ENCODE assay signal across 24 cellular contexts in genomic region chr4:81408341-81408740, GRCh38.
DNase-seq lines count a peak whose midpoint lies in the region; ATAC-seq, FAIRE-seq and TF ChIP-seq lines count a peak whose summit lies in the region.
"Had no signal": no experiment of that assay in that cellular context is flagged by ENCODE, and none has a peak within 500 bp of the region (broad histone marks: within the 10 kb centered on the region; RNA-seq: fewer than 3 reads in every experiment).

No MANE protein-coding gene starts in this region.

- H3K27me3 ChIP-seq in K562 (ENCODE audit: control insufficient read depth in 2 of 2, insufficient read depth in 2 of 2, low read length in 2 of 2), result peaks cover 0 to 5% of the 10 kb centered on the region in 2 experiments; a peak in 2 of 5 replicates
- H3K27me3 ChIP-seq: BE2C; BLaER1 treated with 17β-estradiol and CSF1 and Interleukin-3, amounts not matched to agents 10 nM and 100 nM had no signal

- H3K36me3 ChIP-seq in K562 (ENCODE audit: control insufficient read depth, insufficient read depth, low read length), result no peaks in the 10 kb centered on the region
- H3K36me3 ChIP-seq: BE2C; BLaER1 treated with 17β-estradiol and CSF1 and Interleukin-3, amounts not matched to agents 10 nM and 100 nM had no signal

- no TSS peak for BruUV-seq in K562 (replicated peaks; lab: Mats Ljungman, UMichigan)

- peak overlapping the region; percentile 9 for H3K27ac Mint-ChIP-seq in activated naive CD4-positive, alpha-beta T cell treated with anti-CD3 and anti-CD28 coated beads, Interleukin-2, amount 50 U/mL, for 24 hours
- no peak overlapping the region for H3K27ac Mint-ChIP-seq in activated naive CD4-positive, alpha-beta T cell treated with anti-CD3 and anti-CD28 coated beads, Interleukin-2, amount 50 U/mL, for 72 hours
- H3K27ac Mint-ChIP-seq in nephron, result peak overlapping the region in 2 of 3 experiments; percentile 10 to 23
- H3K27ac Mint-ChIP-seq: CD4-positive, alpha-beta T cell; GM23338 had no signal

- no peak overlapping the region for H3K4me3 Mint-ChIP-seq in activated naive CD4-positive, alpha-beta T cell treated with anti-CD3 and anti-CD28 coated beads, Interleukin-2, amount 50 U/mL, for 24 hours
- no peak overlapping the region for H3K4me3 Mint-ChIP-seq in nephron
- H3K4me3 Mint-ChIP-seq: CD14-positive monocyte; CD4-positive, alpha-beta T cell; CD8-positive, alpha-beta memory T cell; GM23338; H9 had no signal

- no peak for DNase-seq in activated naive CD4-positive, alpha-beta T cell treated with anti-CD3 and anti-CD28 coated beads, Interleukin-2, amount 50 U/mL, for 72 hours (ENCODE audit: low spot score in 2 of 2)
- DNase-seq in K562 (ENCODE audit: extremely low read depth in 1 of 4, low spot score in 3 of 4) (peak; percentile 15 to 56 (median 34)), cerebellar cortex (ENCODE audit: low spot score) (no peak), hippocampal formation (lab: John Stamatoyannopoulos, UW) (no peak)
- DNase-seq: 8988T; ACHN; AML-193; BE2C; CD4-positive, alpha-beta T cell; CD8-positive, alpha-beta memory T cell; DMS 273 treated with DMSO at 0.1 percent for 48 hours; DMS79; EL; GDM1; H9 had no signal

- no peak overlapping the region for H3K4me3 ChIP-seq in K562
- H3K4me3 ChIP-seq: A549; BLaER1 treated with 17β-estradiol and CSF1 and Interleukin-3, amounts not matched to agents 10 nM and 100 nM; GM12878; GM23338 had no signal

- no peak for TF ChIP-seq RAD21 in K562 (CRISPR knock-in tag; conservative IDR thresholded peaks at IDR 0.05 in 1 of 2, IDR thresholded peaks at IDR 0.05 in 1 of 2)

- no peak for ATAC-seq in activated naive CD4-positive, alpha-beta T cell treated with anti-CD3 and anti-CD28 coated beads, Interleukin-2, amount 50 U/mL, for 72 hours
- ATAC-seq in K562, result peak; percentile 67
- ATAC-seq: A549, GM12878, GM23338, HCT116 had no signal

- H3K4me2 ChIP-seq in K562 (ENCODE audit: insufficient read depth, low read length), result 0 out of 2 replicates have a peak overlapping the region, but pooled peaks have one; percentile 7
- H3K4me2 ChIP-seq: A549; BLaER1 treated with 17β-estradiol and CSF1 and Interleukin-3, amounts not matched to agents 10 nM and 100 nM; GM23338 had no signal

- peaks cover 0 to 20% of the 10 kb centered on the region in 2 experiments; a peak in 3 of 5 replicates for H3K4me1 ChIP-seq in K562 (replicated peaks in 1 of 2; ENCODE audit: control insufficient read depth in 2 of 2, insufficient read depth in 2 of 2, low read length in 2 of 2)
- H3K4me1 ChIP-seq: A549; BE2C; BLaER1 treated with 17β-estradiol and CSF1 and Interleukin-3, amounts not matched to agents 10 nM and 100 nM had no signal

- in situ Hi-C loops in K562 (cut with MboI), result loop anchor here (5.0 to 10.0 kb wide), 2 partner anchors 506 to 794 kb away; no protein-coding TSS in a partner anchor

- H3K9me1 ChIP-seq in K562 (ENCODE audit: control insufficient read depth, insufficient read depth, low read length), result no peaks in the 10 kb centered on the region

- H3K36me3 Mint-ChIP-seq in activated naive CD4-positive, alpha-beta T cell treated with anti-CD3 and anti-CD28 coated beads, Interleukin-2, amount 50 U/mL, for 24 hours, result peaks cover 1% of the 10 kb centered on the region
- no peaks in the 10 kb centered on the region for H3K36me3 Mint-ChIP-seq in activated naive CD4-positive, alpha-beta T cell treated with anti-CD3 and anti-CD28 coated beads, Interleukin-2, amount 50 U/mL, for 72 hours
- peaks cover 5% of the 10 kb centered on the region for H3K36me3 Mint-ChIP-seq in nephron (ENCODE audit: low read depth)
- H3K36me3 Mint-ChIP-seq: CD14-positive monocyte; CD8-positive, alpha-beta memory T cell had no signal

- intact Hi-C loops in K562 (cut with micrococcal nuclease), result no loop called here

- TF ChIP-seq CTCF in K562 (IDR thresholded peaks at IDR 0.05 in 2 of 3, conservative IDR thresholded peaks at IDR 0.05 in 1 of 3; ENCODE audit: insufficient read depth in 2 of 3, low read depth in 1 of 3, low read length in 3 of 3) (no peak), nephron (IDR thresholded peaks at IDR 0.05; ENCODE audit: unreplicated experiment in 3 of 3) (no peak)

- FAIRE-seq in K562 (lab: Jason Lieb, UNC), result no peak
- FAIRE-seq: A549, GM12878, GM19239 had no signal

- no peaks in the 10 kb centered on the region for H3K79me2 ChIP-seq in K562 (ENCODE audit: control insufficient read depth, insufficient read depth, low read length)

- no peak for TF ChIP-seq EP300 in K562 (IDR thresholded peaks at IDR 0.05; ENCODE audit: low read length)

- H3K9me3 ChIP-seq in K562 (replicated peaks; ENCODE audit: control insufficient read depth, insufficient read depth, low read depth, low read length), result no peaks in the 10 kb centered on the region
- H3K9me3 ChIP-seq: A549; BE2C; BLaER1 treated with 17β-estradiol and CSF1 and Interleukin-3, amounts not matched to agents 10 nM and 100 nM had no signal

- H3K9ac ChIP-seq in K562 (ENCODE audit: insufficient read depth in 1 of 2, low read depth in 2 of 2, low read length in 2 of 2), result no peak overlapping the region
- H3K9ac ChIP-seq: BLaER1 treated with 17β-estradiol and CSF1 and Interleukin-3, amounts not matched to agents 10 nM and 100 nM had no signal

- H4K20me1 ChIP-seq in K562 (replicated peaks; ENCODE audit: control insufficient read depth, insufficient read depth, low read length), result no peaks in the 10 kb centered on the region
- H4K20me1 ChIP-seq: BLaER1 treated with 17β-estradiol and CSF1 and Interleukin-3, amounts not matched to agents 10 nM and 100 nM had no signal

- no peak for TF ChIP-seq POLR2A in K562 (conservative IDR thresholded peaks at IDR 0.05)

- H3K4me1 Mint-ChIP-seq in activated naive CD4-positive, alpha-beta T cell treated with anti-CD3 and anti-CD28 coated beads, Interleukin-2, amount 50 U/mL, for 24 hours, result peaks cover 4% of the 10 kb centered on the region
- H3K4me1 Mint-ChIP-seq in nephron, result peaks cover 15% of the 10 kb centered on the region
- H3K4me1 Mint-ChIP-seq: GM23338 had no signal

- no peak overlapping the region for H3K27ac ChIP-seq in K562 (ENCODE audit: extremely low read depth, low read depth, low read length)
- H3K27ac ChIP-seq: A549; BLaER1 treated with 17β-estradiol and CSF1 and Interleukin-3, amounts not matched to agents 10 nM and 100 nM had no signal

- 21% methylated on average over 7 of the region's 7 CpGs for WGBS in K562 (ENCODE audit: insufficient coverage, low coverage, missing lambda C conversion rate)

- no peaks in the 10 kb centered on the region for H3K27me3 Mint-ChIP-seq in activated naive CD4-positive, alpha-beta T cell treated with anti-CD3 and anti-CD28 coated beads, Interleukin-2, amount 50 U/mL, for 24 hours
- H3K27me3 Mint-ChIP-seq in nephron (ENCODE audit: low read depth), result no peaks in the 10 kb centered on the region
- H3K27me3 Mint-ChIP-seq: CD4-positive, alpha-beta T cell had no signal

- CTCF ChIA-PET in K562 (lab: Yijun Ruan, JAX; ENCODE audit: low intra/inter-chr PET ratio), result no interaction called here

- peak overlapping the region; percentile 65 for H2AFZ ChIP-seq in K562 (ENCODE audit: low read depth, low read length)
- H2AFZ ChIP-seq: GM23338 had no signal

- POLR2A ChIA-PET in K562 (lab: Yijun Ruan, JAX), result interaction anchor here (1.0 kb wide), 1 partner anchor 448 kb away, joined by 3 read pairs; no protein-coding TSS in a partner anchor

- no peaks in the 10 kb centered on the region for H3K9me3 Mint-ChIP-seq in activated naive CD4-positive, alpha-beta T cell treated with anti-CD3 and anti-CD28 coated beads, Interleukin-2, amount 50 U/mL, for 24 hours
- H3K9me3 Mint-ChIP-seq in activated naive CD4-positive, alpha-beta T cell treated with anti-CD3 and anti-CD28 coated beads, Interleukin-2, amount 50 U/mL, for 72 hours, result no peaks in the 10 kb centered on the region
- H3K9me3 Mint-ChIP-seq in nephron, result peaks cover 7% of the 10 kb centered on the region
- H3K9me3 Mint-ChIP-seq: CD4-positive, alpha-beta T cell; CD8-positive, alpha-beta memory T cell; GM23338 had no signal

TF ChIP-seq in K562, 482 proteins besides CTCF, POLR2A, EP300 and RAD21 (continues in another document):
- peak; percentile 14; the same call in 1 of the 2 replicates for TF ChIP-seq TEAD4 (IDR thresholded peaks at IDR 0.05; ENCODE audit: low read length)
- TF ChIP-seq TEAD4 (CRISPR knock-in tag; IDR thresholded peaks at IDR 0.05; ENCODE audit: borderline replicate concordance), result no peak
- no peak for TF ChIP-seq GTF2A2 (tag; IDR thresholded peaks at IDR 0.05)
- TF ChIP-seq, protein P1, sequence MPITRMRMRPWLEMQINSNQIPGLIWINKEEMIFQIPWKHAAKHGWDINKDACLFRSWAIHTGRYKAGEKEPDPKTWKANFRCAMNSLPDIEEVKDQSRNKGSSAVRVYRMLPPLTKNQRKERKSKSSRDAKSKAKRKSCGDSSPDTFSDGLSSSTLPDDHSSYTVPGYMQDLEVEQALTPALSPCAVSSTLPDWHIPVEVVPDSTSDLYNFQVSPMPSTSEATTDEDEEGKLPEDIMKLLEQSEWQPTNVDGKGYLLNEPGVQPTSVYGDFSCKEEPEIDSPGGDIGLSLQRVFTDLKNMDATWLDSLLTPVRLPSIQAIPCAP (CRISPR knock-in tag; IDR thresholded peaks at IDR 0.05; ENCODE audit: borderline replicate concordance), result no peak
- TF ChIP-seq SMAD4 (CRISPR knock-in tag; conservative IDR thresholded peaks at IDR 0.05), result peak; percentile 59
- peak; percentile 58; the same call in 1 of the 2 replicates for TF ChIP-seq EHMT2 (IDR thresholded peaks at IDR 0.05)
- TF ChIP-seq ZNF696 (CRISPR knock-in tag; conservative IDR thresholded peaks at IDR 0.05), result no peak
- TF ChIP-seq RCOR1 (IDR thresholded peaks at IDR 0.05; ENCODE audit: borderline replicate concordance in 1 of 2, low read depth in 2 of 2, low read length in 2 of 2), result peak in 1 of 2 experiments; percentile 78; a peak in 2 of 4 replicates
- no peak for TF ChIP-seq CREB3L1 (IDR thresholded peaks at IDR 0.05; ENCODE audit: borderline replicate concordance, low read depth)
- TF ChIP-seq EWSR1 (IDR thresholded peaks at IDR 0.05; ENCODE audit: borderline replicate concordance, low read depth, partially characterized antibody), result no peak
- TF ChIP-seq ETV6 (IDR thresholded peaks at IDR 0.05; ENCODE audit: borderline replicate concordance in 1 of 2, low read depth in 2 of 2, low read length in 1 of 2), result peak; percentile 70 to 92; a peak in 3 of 4 replicates
- no peak for TF ChIP-seq ETV6 (CRISPR knock-in tag; IDR thresholded peaks at IDR 0.05; ENCODE audit: borderline replicate concordance)
- no peak for TF ChIP-seq ZNF830 (CRISPR knock-in tag; IDR thresholded peaks at IDR 0.05)

Comparison
In these comparisons a context has a peak if more than half of its experiments do, and no peak if none do; other contexts are left out.
1. H3K27ac Mint-ChIP-seq: peak in activated naive CD4-positive, alpha-beta T cell treated with anti-CD3 and anti-CD28 coated beads, Interleukin-2, amount 50 U/mL, for 24 hours (single experiment) and nephron (2 of 3); none in activated naive CD4-positive, alpha-beta T cell treated with anti-CD3 and anti-CD28 coated beads, Interleukin-2, amount 50 U/mL, for 72 hours (0 of 2).
2. DNase-seq: peak in K562 (4 of 4); none in activated naive CD4-positive, alpha-beta T cell treated with anti-CD3 and anti-CD28 coated beads, Interleukin-2, amount 50 U/mL, for 72 hours (0 of 2), cerebellar cortex (single experiment) and hippocampal formation (0 of 2).